In the genomic region with DNA sequence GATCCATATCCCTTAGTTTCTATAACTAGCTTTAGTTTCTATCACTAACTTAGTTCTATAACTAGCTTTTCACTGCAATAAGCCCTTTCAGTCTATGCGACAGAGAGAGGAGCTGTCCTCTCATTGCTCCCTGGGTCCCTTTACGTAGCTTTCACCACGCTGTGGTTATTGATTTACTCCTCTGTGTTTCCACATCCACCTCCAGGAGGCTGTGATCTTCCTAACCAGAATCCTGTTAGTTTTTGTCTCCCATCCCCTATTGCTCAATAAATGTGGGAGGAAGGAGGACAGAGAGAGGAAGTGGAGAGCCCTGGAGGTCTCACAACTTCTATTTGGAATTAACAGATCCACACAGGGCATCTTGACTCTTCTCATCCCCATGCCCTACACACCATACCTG, we compare ENCODE assay signal across 2 cellular contexts.
A peak's percentile ranks its signal among the peaks of the same experiment; 100 is the strongest.
TF ChIP-seq lines count a peak whose summit lies in the region.

No MANE protein-coding gene starts in this region.

TF ChIP-seq in liver, 16 proteins besides CTCF, POLR2A, EP300 and RAD21 (continued from another document):
- TF ChIP-seq, protein P1, sequence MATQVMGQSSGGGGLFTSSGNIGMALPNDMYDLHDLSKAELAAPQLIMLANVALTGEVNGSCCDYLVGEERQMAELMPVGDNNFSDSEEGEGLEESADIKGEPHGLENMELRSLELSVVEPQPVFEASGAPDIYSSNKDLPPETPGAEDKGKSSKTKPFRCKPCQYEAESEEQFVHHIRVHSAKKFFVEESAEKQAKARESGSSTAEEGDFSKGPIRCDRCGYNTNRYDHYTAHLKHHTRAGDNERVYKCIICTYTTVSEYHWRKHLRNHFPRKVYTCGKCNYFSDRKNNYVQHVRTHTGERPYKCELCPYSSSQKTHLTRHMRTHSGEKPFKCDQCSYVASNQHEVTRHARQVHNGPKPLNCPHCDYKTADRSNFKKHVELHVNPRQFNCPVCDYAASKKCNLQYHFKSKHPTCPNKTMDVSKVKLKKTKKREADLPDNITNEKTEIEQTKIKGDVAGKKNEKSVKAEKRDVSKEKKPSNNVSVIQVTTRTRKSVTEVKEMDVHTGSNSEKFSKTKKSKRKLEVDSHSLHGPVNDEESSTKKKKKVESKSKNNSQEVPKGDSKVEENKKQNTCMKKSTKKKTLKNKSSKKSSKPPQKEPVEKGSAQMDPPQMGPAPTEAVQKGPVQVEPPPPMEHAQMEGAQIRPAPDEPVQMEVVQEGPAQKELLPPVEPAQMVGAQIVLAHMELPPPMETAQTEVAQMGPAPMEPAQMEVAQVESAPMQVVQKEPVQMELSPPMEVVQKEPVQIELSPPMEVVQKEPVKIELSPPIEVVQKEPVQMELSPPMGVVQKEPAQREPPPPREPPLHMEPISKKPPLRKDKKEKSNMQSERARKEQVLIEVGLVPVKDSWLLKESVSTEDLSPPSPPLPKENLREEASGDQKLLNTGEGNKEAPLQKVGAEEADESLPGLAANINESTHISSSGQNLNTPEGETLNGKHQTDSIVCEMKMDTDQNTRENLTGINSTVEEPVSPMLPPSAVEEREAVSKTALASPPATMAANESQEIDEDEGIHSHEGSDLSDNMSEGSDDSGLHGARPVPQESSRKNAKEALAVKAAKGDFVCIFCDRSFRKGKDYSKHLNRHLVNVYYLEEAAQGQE (IDR thresholded peaks at IDR 0.05), result no peak
- peak; percentile 8 for TF ChIP-seq FOXA2 (IDR thresholded peaks at IDR 0.05)
- TF ChIP-seq EGR1 (IDR thresholded peaks at IDR 0.05; ENCODE audit: low read depth in 2 of 2), result no peak
- no peak for TF ChIP-seq JUND (IDR thresholded peaks at IDR 0.05)
- TF ChIP-seq GABPA (IDR thresholded peaks at IDR 0.05 in 1 of 2, conservative IDR thresholded peaks at IDR 0.05 in 1 of 2), result no peak
- peak in 1 of 2 donors; percentile 12 for TF ChIP-seq HNF4A (conservative IDR thresholded peaks at IDR 0.05)
- TF ChIP-seq RXRA (IDR thresholded peaks at IDR 0.05), result peak in 1 of 2 donors; percentile 28

TF ChIP-seq in HepG2, 621 proteins besides CTCF, POLR2A, EP300 and RAD21 (continued from another document):
- TF ChIP-seq, protein P2, sequence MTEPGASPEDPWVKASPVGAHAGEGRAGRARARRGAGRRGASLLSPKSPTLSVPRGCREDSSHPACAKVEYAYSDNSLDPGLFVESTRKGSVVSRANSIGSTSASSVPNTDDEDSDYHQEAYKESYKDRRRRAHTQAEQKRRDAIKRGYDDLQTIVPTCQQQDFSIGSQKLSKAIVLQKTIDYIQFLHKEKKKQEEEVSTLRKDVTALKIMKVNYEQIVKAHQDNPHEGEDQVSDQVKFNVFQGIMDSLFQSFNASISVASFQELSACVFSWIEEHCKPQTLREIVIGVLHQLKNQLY (CRISPR knock-in tag; IDR thresholded peaks at IDR 0.05), result no peak
- TF ChIP-seq BRD4 (CRISPR knock-in tag; IDR thresholded peaks at IDR 0.05) (no peak), ZNF317 (CRISPR knock-in tag; IDR thresholded peaks at IDR 0.05) (no peak), NFIC (IDR thresholded peaks at IDR 0.05; ENCODE audit: low read length) (no peak)
